ENCODE assay signal across 8 cellular contexts in the genomic region with DNA sequence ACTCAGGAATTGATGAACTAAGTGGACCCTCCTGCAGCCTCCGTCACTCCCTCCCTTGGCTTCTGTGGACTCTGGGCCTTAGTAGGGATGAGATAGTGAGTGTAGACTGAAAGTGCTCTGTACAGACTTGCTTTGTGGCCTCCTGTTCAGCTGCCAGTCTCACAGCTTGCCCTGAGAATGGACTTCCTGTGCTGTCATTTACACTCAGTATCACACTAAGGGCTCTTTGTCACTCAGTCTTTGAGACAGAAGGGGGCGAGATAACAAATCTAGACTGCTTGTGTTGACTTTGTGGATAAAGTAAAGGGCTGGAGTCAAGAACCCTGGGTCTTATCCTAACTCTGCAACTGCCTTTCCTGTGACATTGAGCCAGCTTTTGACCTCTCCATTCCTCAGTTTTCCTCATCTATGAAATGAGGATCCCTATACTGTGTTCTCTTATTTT. TPM values are rescaled to one million over a fixed set of nuclear protein-coding genes. Genes with fewer than 3 reads are reported as not detected.
DNase-seq lines count a peak whose midpoint lies in the region; ATAC-seq and TF ChIP-seq lines count a peak whose summit lies in the region.

No MANE protein-coding gene starts in this region.

- H3K27ac ChIP-seq in left ventricle myocardium inferior (replicated peaks), result peak overlapping the region; percentile 63

- no peaks in the 10 kb centered on the region for H3K9me3 ChIP-seq in left ventricle myocardium inferior (replicated peaks)

- intact Hi-C loops in left ventricle myocardium inferior (cut with micrococcal nuclease), result loop anchor here (10.0 kb wide), 1 partner anchor 587 kb away; no protein-coding TSS in a partner anchor

- no peaks in the 10 kb centered on the region for H3K27me3 ChIP-seq in left ventricle myocardium inferior (ENCODE audit: low read depth)

- DNase-seq in NOMO-1 treated with dmso at 0.1 percent for 144 hours (lab: John Stamatoyannopoulos, UW; ENCODE audit: unreplicated experiment) (peak; percentile 35), left ventricle myocardium inferior (no peak), SKM-1 (lab: John Stamatoyannopoulos, UW; ENCODE audit: unreplicated experiment) (no peak), NCI-H1930 (lab: John Stamatoyannopoulos, UW) (no peak), epidermal melanocyte (ENCODE audit: insufficient read length, low spot score) (no peak)

- peaks cover 30% of the 10 kb centered on the region for H3K4me1 ChIP-seq in left ventricle myocardium inferior

- H3K4me3 ChIP-seq in left ventricle myocardium inferior, result no peak overlapping the region

- no peak overlapping the region for H3K27ac Mint-ChIP-seq in activated T-helper 17 cell treated with anti-CD3 and anti-CD28 coated beads, Interleukin-2, amount 50 U/mL, for 72 hours

- no peaks in the 10 kb centered on the region for H3K36me3 ChIP-seq in left ventricle myocardium inferior

- H3K4me1 Mint-ChIP-seq in activated T-helper 17 cell treated with anti-CD3 and anti-CD28 coated beads, Interleukin-2, amount 50 U/mL, for 72 hours, result no peaks in the 10 kb centered on the region

- ATAC-seq in GM18873 (IDR thresholded peaks at IDR 0.05; ENCODE audit: low FRiP score, unreplicated experiment), result peak; percentile 49
- ATAC-seq in HG02642 (IDR thresholded peaks at IDR 0.05; ENCODE audit: poor library complexity, unreplicated experiment), result peak; percentile 73
- no peak for ATAC-seq in activated T-helper 17 cell treated with anti-CD3 and anti-CD28 coated beads, Interleukin-2, amount 50 U/mL, for 72 hours (replicated peaks)

- H3K4me3 Mint-ChIP-seq in activated T-helper 17 cell treated with anti-CD3 and anti-CD28 coated beads, Interleukin-2, amount 50 U/mL, for 72 hours, result no peak overlapping the region

- no peak for TF ChIP-seq CTCF in left ventricle myocardium inferior (IDR thresholded peaks at IDR 0.05; ENCODE audit: borderline replicate concordance)

- H3K9me3 Mint-ChIP-seq in activated T-helper 17 cell treated with anti-CD3 and anti-CD28 coated beads, Interleukin-2, amount 50 U/mL, for 72 hours, result no peaks in the 10 kb centered on the region

- no peaks in the 10 kb centered on the region for H3K36me3 Mint-ChIP-seq in activated T-helper 17 cell treated with anti-CD3 and anti-CD28 coated beads, Interleukin-2, amount 50 U/mL, for 72 hours (ENCODE audit: low read depth)

- peaks cover 5% of the 10 kb centered on the region for H3K27me3 Mint-ChIP-seq in activated T-helper 17 cell treated with anti-CD3 and anti-CD28 coated beads, Interleukin-2, amount 50 U/mL, for 72 hours

RNA-seq across cellular contexts. Expression of a gene that starts 21.0 kb away (rescaled TPM):
- 34.6 TPM for total RNA-seq in left ventricle myocardium inferior
- not detected for total RNA-seq in activated T-helper 17 cell treated with anti-CD3 and anti-CD28 coated beads, Interleukin-2, amount 50 U/mL, for 72 hours

Comparison
In these comparisons a context has a peak if more than half of its experiments do, and no peak if none do; other contexts are left out.
1. RNA of a gene that starts 21.0 kb away (total RNA-seq): 34.6 TPM in left ventricle myocardium inferior (single experiment); not detected in activated T-helper 17 cell treated with anti-CD3 and anti-CD28 coated beads, Interleukin-2, amount 50 U/mL, for 72 hours; every median in the first group is over 10 times any median in the second.